In genomic region chr13:101382086-101382485, GRCh38 we compare ENCODE assay signal across 1 cellular context.
A peak's percentile ranks its signal among the peaks of the same experiment; 100 is the strongest.
TF ChIP-seq lines count a peak whose summit lies in the region.

No MANE protein-coding gene starts in this region.

TF ChIP-seq in GM23338, 12 proteins besides CTCF, POLR2A, EP300 and RAD21:
- TF ChIP-seq ETS1 (IDR thresholded peaks at IDR 0.05) (no peak), NANOG (IDR thresholded peaks at IDR 0.05; ENCODE audit: borderline replicate concordance) (peak; percentile 71)
TF ChIP-seq in GM23338: peak in this region for 1.
